17 cellular contexts compared by ENCODE assay signal in the genomic region with DNA sequence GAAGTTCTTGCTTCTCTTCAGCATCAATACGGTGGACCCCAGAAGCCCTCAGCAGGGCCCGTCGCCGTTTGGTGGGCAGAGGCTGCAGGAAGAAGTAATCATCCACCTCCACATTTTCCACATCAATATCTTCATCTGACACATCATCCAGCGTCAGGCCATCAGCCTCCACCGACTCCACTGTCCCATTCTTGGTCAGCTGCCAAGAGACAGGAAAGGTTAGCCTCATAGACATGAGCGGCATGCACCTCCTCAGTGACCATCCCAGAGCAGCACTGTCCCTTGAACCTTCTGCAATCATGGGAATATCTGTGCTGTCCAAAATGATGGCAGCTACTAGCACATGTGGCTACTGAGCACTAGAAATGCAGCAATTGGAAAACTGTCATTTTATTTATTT. TPM values are rescaled to one million over a fixed set of nuclear protein-coding genes. Genes with fewer than 3 reads are reported as not detected.
DNase-seq lines count a peak whose midpoint lies in the region; ATAC-seq, FAIRE-seq and TF ChIP-seq lines count a peak whose summit lies in the region.
"Had no signal": no experiment of that assay in that cellular context is flagged by ENCODE, and none has a peak within 500 bp of the region (broad histone marks: within the 10 kb centered on the region; RNA-seq: fewer than 3 reads in every experiment).

No MANE protein-coding gene starts in this region.

- peaks cover 85% of the 10 kb centered on the region for H3K36me3 Mint-ChIP-seq in activated T-cell treated with anti-CD3 and anti-CD28 coated beads, Interleukin-2, amount 50 U/mL, for 24 hours (ENCODE audit: low read depth)
- peaks cover 0 to 6% of the 10 kb centered on the region in 2 donors for H3K36me3 Mint-ChIP-seq in activated T-cell treated with anti-CD3 and anti-CD28 coated beads, Interleukin-2, amount 50 U/mL, for 72 hours (ENCODE audit: insufficient read depth in 2 of 2)
- H3K36me3 Mint-ChIP-seq in neural crest cell (ENCODE audit: low read depth): peaks cover 17% of the 10 kb centered on the region
- peaks cover 16% of the 10 kb centered on the region for H3K36me3 Mint-ChIP-seq in activated CD8-positive, alpha-beta T cell treated with anti-CD3 and anti-CD28 coated beads for 36 hours (ENCODE audit: low read depth)

- H3K4me2 ChIP-seq in K562 (ENCODE audit: insufficient read depth, low read length): no peak overlapping the region

- TF ChIP-seq EP300 in K562 (IDR thresholded peaks at IDR 0.05; ENCODE audit: low read length): no peak

- H3K27me3 ChIP-seq in K562 (ENCODE audit: control insufficient read depth in 2 of 2, insufficient read depth in 2 of 2, low read length in 2 of 2): no peaks in the 10 kb centered on the region
- H3K27me3 ChIP-seq in upper lobe of right lung: no peaks in the 10 kb centered on the region
- no peaks in the 10 kb centered on the region for H3K27me3 ChIP-seq in right lobe of liver

- TF ChIP-seq POLR2A in K562 (conservative IDR thresholded peaks at IDR 0.05) (no peak), right lobe of liver (IDR thresholded peaks at IDR 0.05) (no peak)

- H4K20me1 ChIP-seq in K562 (replicated peaks; ENCODE audit: control insufficient read depth, insufficient read depth, low read length): no peaks in the 10 kb centered on the region; the same call in 1 of the 2 replicates

- WGBS in K562 (ENCODE audit: insufficient coverage, low coverage, missing lambda C conversion rate): 41% methylated on average over 7 of the region's 7 CpGs
- WGBS in right lobe of liver (ENCODE audit: insufficient coverage, low coverage, low lambda C conversion rate, missing lambda C conversion rate): 87% methylated on average over 7 of the region's 7 CpGs

- POLR2A ChIA-PET in K562 (lab: Yijun Ruan, JAX): interaction anchor here (0.6 to 4.1 kb wide), 3 partner anchors 15 to 282 kb away, joined by 3 to 25 read pairs (median 3); a partner anchor contains a TSS
- POLR2A ChIA-PET in activated CD8-positive, alpha-beta T cell treated with anti-CD3 and anti-CD28 coated beads for 36 hours (lab: Charles Lee): no interaction called here

- no peaks in the 10 kb centered on the region for H3K27me3 Mint-ChIP-seq in activated T-cell treated with anti-CD3 and anti-CD28 coated beads, Interleukin-2, amount 50 U/mL, for 24 hours
- H3K27me3 Mint-ChIP-seq in activated T-cell treated with anti-CD3 and anti-CD28 coated beads, Interleukin-2, amount 50 U/mL, for 72 hours (ENCODE audit: low read depth): no peaks in the 10 kb centered on the region
- H3K27me3 Mint-ChIP-seq in neural crest cell (ENCODE audit: low read depth): no peaks in the 10 kb centered on the region
- H3K27me3 Mint-ChIP-seq in activated CD8-positive, alpha-beta T cell treated with anti-CD3 and anti-CD28 coated beads for 36 hours: no peaks in the 10 kb centered on the region
- H3K27me3 Mint-ChIP-seq: CD4-positive, alpha-beta T cell had no signal

- no peak overlapping the region for H3K4me3 ChIP-seq in K562
- no peak overlapping the region for H3K4me3 ChIP-seq in upper lobe of right lung
- H3K4me3 ChIP-seq in right lobe of liver: no peak overlapping the region

- no peaks in the 10 kb centered on the region for H3K79me2 ChIP-seq in K562 (ENCODE audit: control insufficient read depth, insufficient read depth, low read length)

- peaks cover 7 to 14% of the 10 kb centered on the region in 2 experiments; a peak in 3 of 5 replicates for H3K4me1 ChIP-seq in K562 (replicated peaks in 1 of 2; ENCODE audit: control insufficient read depth in 2 of 2, insufficient read depth in 2 of 2, low read length in 2 of 2)
- H3K4me1 ChIP-seq in upper lobe of right lung: no peaks in the 10 kb centered on the region
- H3K4me1 ChIP-seq in right lobe of liver: peaks cover 0 to 15% (median 2%) of the 10 kb centered on the region in 4 donors

- no peak for TF ChIP-seq RAD21 in K562 (CRISPR knock-in tag; conservative IDR thresholded peaks at IDR 0.05 in 1 of 2, IDR thresholded peaks at IDR 0.05 in 1 of 2)

- DNase-seq in activated T-cell treated with anti-CD3 and anti-CD28 coated beads, Interleukin-2, amount 50 U/mL, for 24 hours: no peak
- no peak for DNase-seq in activated T-cell treated with anti-CD3 and anti-CD28 coated beads, Interleukin-2, amount 50 U/mL, for 72 hours
- peak in 1 of 4 experiments; percentile 59 for DNase-seq in K562 (ENCODE audit: extremely low read depth in 1 of 4, low spot score in 3 of 4)
- no peak for DNase-seq in neural crest cell (ENCODE audit: low read depth, low spot score)
- DNase-seq in upper lobe of right lung: no peak
- no peak for DNase-seq in right lobe of liver
- no peak for DNase-seq in activated CD8-positive, alpha-beta T cell treated with anti-CD3 and anti-CD28 coated beads for 36 hours
- DNase-seq: ACHN; AML-193; CD4-positive, alpha-beta T cell; DMS79 treated with DMSO at 0.1 percent for 48 hours; GF-D8; H9; IMR-90 had no signal

- no peaks in the 10 kb centered on the region for H3K9me1 ChIP-seq in K562 (ENCODE audit: control insufficient read depth, insufficient read depth, low read length)

- no TSS peak for BruUV-seq in K562 (replicated peaks; lab: Mats Ljungman, UMichigan)

- in situ Hi-C loops in K562 (cut with MboI): no loop called here

- peaks cover 2% of the 10 kb centered on the region for H3K4me1 Mint-ChIP-seq in activated T-cell treated with anti-CD3 and anti-CD28 coated beads, Interleukin-2, amount 50 U/mL, for 24 hours (ENCODE audit: low read depth)
- no peaks in the 10 kb centered on the region for H3K4me1 Mint-ChIP-seq in activated T-cell treated with anti-CD3 and anti-CD28 coated beads, Interleukin-2, amount 50 U/mL, for 72 hours (ENCODE audit: low read depth)
- no peaks in the 10 kb centered on the region for H3K4me1 Mint-ChIP-seq in neural crest cell
- no peaks in the 10 kb centered on the region for H3K4me1 Mint-ChIP-seq in activated CD8-positive, alpha-beta T cell treated with anti-CD3 and anti-CD28 coated beads for 36 hours (ENCODE audit: low read depth)
- H3K4me1 Mint-ChIP-seq: H9 had no signal

- H3K4me3 Mint-ChIP-seq in activated T-cell treated with anti-CD3 and anti-CD28 coated beads, Interleukin-2, amount 50 U/mL, for 24 hours: no peak overlapping the region
- H3K4me3 Mint-ChIP-seq in activated T-cell treated with anti-CD3 and anti-CD28 coated beads, Interleukin-2, amount 50 U/mL, for 72 hours: no peak overlapping the region
- no peak overlapping the region for H3K4me3 Mint-ChIP-seq in neural crest cell
- H3K4me3 Mint-ChIP-seq in activated CD8-positive, alpha-beta T cell treated with anti-CD3 and anti-CD28 coated beads for 36 hours: no peak overlapping the region
- H3K4me3 Mint-ChIP-seq: CD4-positive, alpha-beta T cell; H9 had no signal

- H3K9me3 ChIP-seq in K562 (replicated peaks; ENCODE audit: control insufficient read depth, insufficient read depth, low read depth, low read length) (no peaks in the 10 kb centered on the region), upper lobe of right lung (no peaks in the 10 kb centered on the region), right lobe of liver (no peaks in the 10 kb centered on the region)

- intact Hi-C loops in K562 (cut with micrococcal nuclease): no loop called here
- intact Hi-C loops in upper lobe of right lung (cut with DNase I): no loop called here
- intact Hi-C loops in right lobe of liver (cut with DNase I): no loop called here
- intact Hi-C loops in activated CD8-positive, alpha-beta T cell treated with anti-CD3 and anti-CD28 coated beads for 36 hours (cut with micrococcal nuclease): no loop called here

- CTCF ChIA-PET in K562 (lab: Yijun Ruan, JAX; ENCODE audit: low intra/inter-chr PET ratio): no interaction called here
- CTCF ChIA-PET in activated CD8-positive, alpha-beta T cell treated with anti-CD3 and anti-CD28 coated beads for 36 hours (lab: Charles Lee): no interaction called here

- TF ChIP-seq CTCF in K562 (IDR thresholded peaks at IDR 0.05 in 2 of 3, conservative IDR thresholded peaks at IDR 0.05 in 1 of 3; ENCODE audit: insufficient read depth in 2 of 3, low read depth in 1 of 3, low read length in 3 of 3) (no peak), neural crest cell (conservative IDR thresholded peaks at IDR 0.05) (no peak), upper lobe of right lung (IDR thresholded peaks at IDR 0.05) (no peak), right lobe of liver (IDR thresholded peaks at IDR 0.05) (no peak)
- no peak for TF ChIP-seq CTCF in activated CD8-positive, alpha-beta T cell treated with anti-CD3 and anti-CD28 coated beads for 36 hours (IDR thresholded peaks at IDR 0.05)

- H3K27ac Mint-ChIP-seq in activated T-cell treated with anti-CD3 and anti-CD28 coated beads, Interleukin-2, amount 50 U/mL, for 24 hours: peak overlapping the region; percentile 68
- H3K27ac Mint-ChIP-seq in activated T-cell treated with anti-CD3 and anti-CD28 coated beads, Interleukin-2, amount 50 U/mL, for 72 hours: no peak overlapping the region
- peak overlapping the region; percentile 10 for H3K27ac Mint-ChIP-seq in neural crest cell (ENCODE audit: unreplicated experiment)
- no peak overlapping the region for H3K27ac Mint-ChIP-seq in activated CD8-positive, alpha-beta T cell treated with anti-CD3 and anti-CD28 coated beads for 36 hours
- H3K27ac Mint-ChIP-seq: CD4-positive, alpha-beta T cell had no signal

- H3K27ac ChIP-seq in K562 (ENCODE audit: extremely low read depth, low read depth, low read length): no peak overlapping the region
- H3K27ac ChIP-seq in upper lobe of right lung: no peak overlapping the region
- no peak overlapping the region for H3K27ac ChIP-seq in right lobe of liver
- H3K27ac ChIP-seq: C4-2B had no signal

- H3K9me3 Mint-ChIP-seq in activated T-cell treated with anti-CD3 and anti-CD28 coated beads, Interleukin-2, amount 50 U/mL, for 24 hours: no peaks in the 10 kb centered on the region
- no peaks in the 10 kb centered on the region for H3K9me3 Mint-ChIP-seq in activated T-cell treated with anti-CD3 and anti-CD28 coated beads, Interleukin-2, amount 50 U/mL, for 72 hours
- no peaks in the 10 kb centered on the region for H3K9me3 Mint-ChIP-seq in neural crest cell
- H3K9me3 Mint-ChIP-seq in activated CD8-positive, alpha-beta T cell treated with anti-CD3 and anti-CD28 coated beads for 36 hours: no peaks in the 10 kb centered on the region
- H3K9me3 Mint-ChIP-seq: CD4-positive, alpha-beta T cell; H9 had no signal

- H2AFZ ChIP-seq in K562 (ENCODE audit: low read depth, low read length): no peak overlapping the region

- peak; percentile 62 for FAIRE-seq in K562 (lab: Jason Lieb, UNC)
- FAIRE-seq: A204.1, H1 had no signal

- H3K9ac ChIP-seq in K562 (ENCODE audit: insufficient read depth in 1 of 2, low read depth in 2 of 2, low read length in 2 of 2): peak overlapping the region in 1 of 2 experiments; percentile 65; a peak in 2 of 4 replicates

- H3K36me3 ChIP-seq in K562 (ENCODE audit: control insufficient read depth, insufficient read depth, low read length) (peaks cover 57% of the 10 kb centered on the region), upper lobe of right lung (peaks cover 96% of the 10 kb centered on the region), right lobe of liver (peaks cover 0 to 58% (median 0%) of the 10 kb centered on the region in 4 donors)

- no peak for ATAC-seq in activated T-cell treated with anti-CD3 and anti-CD28 coated beads, Interleukin-2, amount 50 U/mL, for 72 hours (replicated peaks in 1 of 2)
- ATAC-seq in K562 (peak; percentile 41; the same call in 2 of the 3 replicates), upper lobe of right lung (no peak), right lobe of liver (no peak)
- no peak for ATAC-seq in activated CD8-positive, alpha-beta T cell treated with anti-CD3 and anti-CD28 coated beads for 36 hours

RNA-seq across cellular contexts. Expression of a gene that starts 15.6 kb away (rescaled TPM):
- 10 to 100 TPM; 30.6 to 33.4 TPM for total RNA-seq in activated T-cell treated with anti-CD3 and anti-CD28 coated beads, Interleukin-2, amount 50 U/mL, for 72 hours
- total RNA-seq in K562 (2011; cell fraction: chromatin; rRNA removed; ENCODE audit: low replicate concordance): 21.5 and 24.2 TPM in 2 replicates
- total RNA-seq in K562 (2011; cell fraction: nucleolus; rRNA removed): 12.0 and 13.7 TPM in 2 replicates
- 16.7 and 20.5 TPM in 2 replicates for total RNA-seq in K562 (2011; cell fraction: nucleoplasm; rRNA removed)
- total RNA-seq in K562 (2014; rRNA removed): 5.9 and 8.0 TPM in 2 replicates
- 5.2 and 5.9 TPM in 2 replicates for total RNA-seq in K562 (2014; rRNA removed; fragmentation: Illumina TruSeq; extraction: Trizol)
- total RNA-seq in K562 (2015; rRNA removed; fragmentation: Illumina TruSeq; extraction: Trizol): 5.0 and 5.7 TPM in 2 replicates
- total RNA-seq in K562 (2021): 10.8 and 13.9 TPM in 2 replicates
- 9.7 and 9.9 TPM in 2 replicates for polyA plus RNA-seq in K562 (2011; rRNA removed)
- polyA plus RNA-seq in K562 (2011; cell fraction: cytosol; rRNA removed): 5.5 and 6.0 TPM in 2 replicates
- polyA plus RNA-seq in K562 (2011; cell fraction: nucleus; rRNA removed): 9.9 and 10.9 TPM in 2 replicates
- polyA plus RNA-seq in K562 (2012): 7.2 and 11.0 TPM in 2 replicates
- 8.9 and 9.1 TPM in 2 replicates for polyA plus RNA-seq in K562 (2014; fragmentation: Illumina TruSeq; extraction: Trizol)
- polyA plus RNA-seq in K562 (2014; fragmentation: Nextera tagmentation; extraction: Ambion mirVana): 1 to 10 TPM; 1.6 to 1.8 TPM
- polyA plus RNA-seq in K562 (2014; rRNA removed): 7.9 and 8.5 TPM in 2 replicates
- 9.7 and 9.9 TPM in 2 replicates for polyA minus RNA-seq in K562 (2011; rRNA and poly(A)+ RNA removed)
- polyA minus RNA-seq in K562 (2011; cell fraction: cytosol; rRNA and poly(A)+ RNA removed): 5.0 and 9.4 TPM in 2 replicates
- polyA minus RNA-seq in K562 (2011; cell fraction: nucleus; rRNA and poly(A)+ RNA removed): 4.4 and 7.4 TPM in 2 replicates
- 54.4 and 55.2 TPM in 2 replicates for total RNA-seq in neural crest cell
- total RNA-seq in upper lobe of right lung: 34.5 TPM
- 1 to 10 TPM; 5.2 to 9.4 (median 6.7) TPM for total RNA-seq in right lobe of liver
- 1 to 10 TPM; 9.2 to 9.6 TPM for total RNA-seq in activated CD8-positive, alpha-beta T cell treated with anti-CD3 and anti-CD28 coated beads for 36 hours

RNA-seq across cellular contexts. Expression of a gene that starts 19.6 kb away (rescaled TPM):
- total RNA-seq in activated T-cell treated with anti-CD3 and anti-CD28 coated beads, Interleukin-2, amount 50 U/mL, for 72 hours: 100 to 1,000 TPM; 120 to 129 TPM
- total RNA-seq in K562 (2011; cell fraction: chromatin; rRNA removed; ENCODE audit: low replicate concordance): 306 and 323 TPM in 2 replicates
- 186 and 193 TPM in 2 replicates for total RNA-seq in K562 (2011; cell fraction: nucleolus; rRNA removed)
- total RNA-seq in K562 (2011; cell fraction: nucleoplasm; rRNA removed): 291 and 382 TPM in 2 replicates
- total RNA-seq in K562 (2014; rRNA removed) (65.1 and 69.0 TPM in 2 replicates), K562 (2014; rRNA removed; fragmentation: Illumina TruSeq; extraction: Trizol) (82.9 and 96.9 TPM in 2 replicates), K562 (2015; rRNA removed; fragmentation: Illumina TruSeq; extraction: Trizol) (71.3 and 74.0 TPM in 2 replicates), K562 (2021) (70.1 and 71.2 TPM in 2 replicates), neural crest cell (43.2 and 44.5 TPM in 2 replicates), upper lobe of right lung (71.6 TPM), right lobe of liver (10 to 100 TPM; 22.1 to 35.6 (median 30.4) TPM)
- polyA plus RNA-seq in K562 (2011; rRNA removed) (163 and 214 TPM in 2 replicates), K562 (2014; fragmentation: Illumina TruSeq; extraction: Trizol) (113 and 121 TPM in 2 replicates), K562 (2014; fragmentation: Nextera tagmentation; extraction: Ambion mirVana) (10 to 100 TPM; 58.7 to 75.4 TPM), K562 (2014; rRNA removed) (106 and 112 TPM in 2 replicates)
- polyA plus RNA-seq in K562 (2011; cell fraction: cytosol; rRNA removed): 96.8 and 210 TPM in 2 replicates
- 281 and 303 TPM in 2 replicates for polyA plus RNA-seq in K562 (2011; cell fraction: nucleus; rRNA removed)
- polyA plus RNA-seq in K562 (2012): 81.2 and 169 TPM in 2 replicates
- 142 and 155 TPM in 2 replicates for polyA minus RNA-seq in K562 (2011; rRNA and poly(A)+ RNA removed)
- polyA minus RNA-seq in K562 (2011; cell fraction: cytosol; rRNA and poly(A)+ RNA removed): 53.3 and 56.5 TPM in 2 replicates
- polyA minus RNA-seq in K562 (2011; cell fraction: nucleus; rRNA and poly(A)+ RNA removed): 62.3 and 102 TPM in 2 replicates
- 10 to 100 TPM; 71.6 to 81.5 TPM for total RNA-seq in activated CD8-positive, alpha-beta T cell treated with anti-CD3 and anti-CD28 coated beads for 36 hours

RNA-seq across cellular contexts. Expression of a gene that starts 41.6 kb away (rescaled TPM):
- 10 to 100 TPM; 44.8 to 54.5 TPM for total RNA-seq in activated T-cell treated with anti-CD3 and anti-CD28 coated beads, Interleukin-2, amount 50 U/mL, for 72 hours
- total RNA-seq in K562 (2011; cell fraction: chromatin; rRNA removed; ENCODE audit: low replicate concordance): 262 and 366 TPM in 2 replicates
- total RNA-seq in K562 (2011; cell fraction: nucleolus; rRNA removed): 161 and 181 TPM in 2 replicates
- total RNA-seq in K562 (2011; cell fraction: nucleoplasm; rRNA removed): 245 and 254 TPM in 2 replicates
- total RNA-seq in K562 (2014; rRNA removed): 26.1 and 29.7 TPM in 2 replicates
- total RNA-seq in K562 (2014; rRNA removed; fragmentation: Illumina TruSeq; extraction: Trizol): 37.8 and 39.3 TPM in 2 replicates
- 30.3 and 32.9 TPM in 2 replicates for total RNA-seq in K562 (2015; rRNA removed; fragmentation: Illumina TruSeq; extraction: Trizol)
- 36.8 and 38.8 TPM in 2 replicates for total RNA-seq in K562 (2021)
- polyA plus RNA-seq in K562 (2011; rRNA removed): 54.0 and 65.8 TPM in 2 replicates
- 26.5 and 64.3 TPM in 2 replicates for polyA plus RNA-seq in K562 (2011; cell fraction: cytosol; rRNA removed)
- 109 and 145 TPM in 2 replicates for polyA plus RNA-seq in K562 (2011; cell fraction: nucleus; rRNA removed)
- polyA plus RNA-seq in K562 (2012): 32.5 and 33.3 TPM in 2 replicates
- polyA plus RNA-seq in K562 (2014; fragmentation: Illumina TruSeq; extraction: Trizol): 30.1 and 36.3 TPM in 2 replicates
- 10 to 100 TPM; 21.1 to 27.6 TPM for polyA plus RNA-seq in K562 (2014; fragmentation: Nextera tagmentation; extraction: Ambion mirVana)
- polyA plus RNA-seq in K562 (2014; rRNA removed): 31.7 and 39.3 TPM in 2 replicates
- polyA minus RNA-seq in K562 (2011; rRNA and poly(A)+ RNA removed): 85.9 and 89.7 TPM in 2 replicates
- polyA minus RNA-seq in K562 (2011; cell fraction: cytosol; rRNA and poly(A)+ RNA removed): 20.3 and 25.1 TPM in 2 replicates
- 52.8 and 79.3 TPM in 2 replicates for polyA minus RNA-seq in K562 (2011; cell fraction: nucleus; rRNA and poly(A)+ RNA removed)
- 50.4 and 51.4 TPM in 2 replicates for total RNA-seq in neural crest cell
- total RNA-seq in upper lobe of right lung: 96.8 TPM
- total RNA-seq in right lobe of liver: 10 to 100 TPM; 27.8 to 51.6 (median 34.2) TPM
- 10 to 100 TPM; 21.6 to 23.9 TPM for total RNA-seq in activated CD8-positive, alpha-beta T cell treated with anti-CD3 and anti-CD28 coated beads for 36 hours

Comparison
In these comparisons a context has a peak if more than half of its experiments do, and no peak if none do; other contexts are left out.
1. H3K27ac Mint-ChIP-seq: peak in activated T-cell treated with anti-CD3 and anti-CD28 coated beads, Interleukin-2, amount 50 U/mL, for 24 hours (single experiment) and neural crest cell (single experiment); none in activated T-cell treated with anti-CD3 and anti-CD28 coated beads, Interleukin-2, amount 50 U/mL, for 72 hours (single experiment) and activated CD8-positive, alpha-beta T cell treated with anti-CD3 and anti-CD28 coated beads for 36 hours (single experiment).